9 cellular contexts compared by ENCODE assay signal in genomic region chr16:83744521-83744981, GRCh38.
DNase-seq lines count a peak whose midpoint lies in the region; ATAC-seq and TF ChIP-seq lines count a peak whose summit lies in the region.
"Had no signal": no experiment of that assay in that cellular context is flagged by ENCODE, and none has a peak within 500 bp of the region (broad histone marks: within the 10 kb centered on the region; RNA-seq: fewer than 3 reads in every experiment).

No MANE protein-coding gene starts in this region.

- H3K9ac ChIP-seq in BLaER1 = no peak overlapping the region

- ATAC-seq in HG03280 (IDR thresholded peaks at IDR 0.05; ENCODE audit: unreplicated experiment) (peak; percentile 63), SK-N-SH treated with all-trans-retinoic acid at 6 μM for 48 hours (no peak; the same call in 2 of the 3 replicates), HG03520 (IDR thresholded peaks at IDR 0.05; ENCODE audit: unreplicated experiment) (no peak), HG03139 (IDR thresholded peaks at IDR 0.05; ENCODE audit: unreplicated experiment) (no peak)

- H3K27me3 ChIP-seq in BLaER1 = no peaks in the 10 kb centered on the region

- H3K4me3 ChIP-seq in BLaER1 = no peak overlapping the region

- peaks cover 5% of the 10 kb centered on the region for H3K9me3 ChIP-seq in BLaER1

- peaks cover 16% of the 10 kb centered on the region for H3K4me1 ChIP-seq in BLaER1

- no peaks in the 10 kb centered on the region for H4K20me1 ChIP-seq in BLaER1

- H3K36me3 ChIP-seq in BLaER1 = no peaks in the 10 kb centered on the region

- 0 out of 2 replicates have a peak overlapping the region, but pooled peaks have one; percentile 10 for H3K27ac ChIP-seq in BLaER1

- peak overlapping the region; percentile 26 for H3K4me2 ChIP-seq in BLaER1

- peak; percentile 8 for DNase-seq in dermis blood vessel endothelial cell
- DNase-seq in myocyte (ENCODE audit: low read depth) = peak; percentile 40
- DNase-seq in GM19240 (ENCODE audit: insufficient read length, low spot score) = no peak
- DNase-seq: DMS 273 treated with DMSO at 0.1 percent for 48 hours had no signal

TF ChIP-seq in SK-N-SH treated with all-trans-retinoic acid at 6 μM for 48 hours, 23 proteins besides CTCF, POLR2A, EP300 and RAD21:
- TF ChIP-seq ZFP3 (CRISPR knock-in tag; IDR thresholded peaks at IDR 0.05) (no peak), ZC3H10 (CRISPR knock-in tag; IDR thresholded peaks at IDR 0.05) (no peak), CREB5 (CRISPR knock-in tag; IDR thresholded peaks at IDR 0.05; ENCODE audit: low read depth) (no peak), ZNF8 (CRISPR knock-in tag; IDR thresholded peaks at IDR 0.05) (no peak), ESRRG (CRISPR knock-in tag; IDR thresholded peaks at IDR 0.05) (no peak), OSR1 (CRISPR knock-in tag; IDR thresholded peaks at IDR 0.05) (no peak), TCF4 (CRISPR knock-in tag; IDR thresholded peaks at IDR 0.05; ENCODE audit: borderline replicate concordance) (no peak), CSDC2 (CRISPR knock-in tag; IDR thresholded peaks at IDR 0.05) (no peak), ARNTL (CRISPR knock-in tag; IDR thresholded peaks at IDR 0.05; ENCODE audit: borderline replicate concordance, low read depth) (no peak), ZFP30 (CRISPR knock-in tag; IDR thresholded peaks at IDR 0.05) (no peak), POU6F1 (CRISPR knock-in tag; IDR thresholded peaks at IDR 0.05; ENCODE audit: borderline replicate concordance, low read depth) (no peak), ISL1 (CRISPR knock-in tag; IDR thresholded peaks at IDR 0.05) (no peak)
- TF ChIP-seq, protein P1, sequence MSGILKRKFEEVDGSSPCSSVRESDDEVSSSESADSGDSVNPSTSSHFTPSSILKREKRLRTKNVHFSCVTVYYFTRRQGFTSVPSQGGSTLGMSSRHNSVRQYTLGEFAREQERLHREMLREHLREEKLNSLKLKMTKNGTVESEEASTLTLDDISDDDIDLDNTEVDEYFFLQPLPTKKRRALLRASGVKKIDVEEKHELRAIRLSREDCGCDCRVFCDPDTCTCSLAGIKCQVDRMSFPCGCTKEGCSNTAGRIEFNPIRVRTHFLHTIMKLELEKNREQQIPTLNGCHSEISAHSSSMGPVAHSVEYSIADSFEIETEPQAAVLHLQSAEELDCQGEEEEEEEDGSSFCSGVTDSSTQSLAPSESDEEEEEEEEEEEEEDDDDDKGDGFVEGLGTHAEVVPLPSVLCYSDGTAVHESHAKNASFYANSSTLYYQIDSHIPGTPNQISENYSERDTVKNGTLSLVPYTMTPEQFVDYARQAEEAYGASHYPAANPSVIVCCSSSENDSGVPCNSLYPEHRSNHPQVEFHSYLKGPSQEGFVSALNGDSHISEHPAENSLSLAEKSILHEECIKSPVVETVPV (CRISPR knock-in tag; IDR thresholded peaks at IDR 0.05) = no peak
